In genomic region chr16:55369151-55369550, GRCh38 we compare ENCODE assay signal across 18 cellular contexts. TPM values are rescaled to one million over a fixed set of nuclear protein-coding genes. Genes with fewer than 3 reads are reported as not detected.
A peak's percentile ranks its signal among the peaks of the same experiment; 100 is the strongest.
DNase-seq lines count a peak whose midpoint lies in the region; ATAC-seq and TF ChIP-seq lines count a peak whose summit lies in the region.
"Had no signal": no experiment of that assay in that cellular context is flagged by ENCODE, and none has a peak within 500 bp of the region (broad histone marks: within the 10 kb centered on the region; RNA-seq: fewer than 3 reads in every experiment).

No MANE protein-coding gene starts in this region.

- TF ChIP-seq CTCF in thyroid gland (IDR thresholded peaks at IDR 0.05), result no peak

- H3K27me3 ChIP-seq in thyroid gland, result no peaks in the 10 kb centered on the region

- peak overlapping the region; percentile 88; the same call in 1 of the 2 replicates for H3K27ac ChIP-seq in SK-N-MC
- no peak overlapping the region for H3K27ac ChIP-seq in thyroid gland
- H3K27ac ChIP-seq: C4-2B, HL-60 had no signal

- peak overlapping the region; percentile 15 for H3K9ac ChIP-seq in SK-N-MC (ENCODE audit: insufficient read length)

- H3K4me1 ChIP-seq in thyroid gland, result peaks cover 15 to 17% of the 10 kb centered on the region in 2 donors

- DNase-seq in NCI-H1105 treated with DMSO at 0.1 percent for 48 hours (lab: John Stamatoyannopoulos, UW) (peak; percentile 18), NCI-H1105 (lab: John Stamatoyannopoulos, UW) (no peak), DMS79 (lab: John Stamatoyannopoulos, UW) (peak; percentile 50), SK-N-MC (ENCODE audit: low read depth, low spot score) (no peak), thyroid gland (peak; percentile 52 to 62)
- DNase-seq in activated naive CD4-positive, alpha-beta T cell (lab: John Stamatoyannopoulos, UW), result no peak
- DNase-seq: 8988T; ACHN; CD8-positive, alpha-beta T cell; COR-L47; DMS 273 treated with DMSO at 0.1 percent for 48 hours; EL; HCEC 1CT; HFFc6 had no signal

- H3K9me3 ChIP-seq in SK-N-MC (ENCODE audit: low read depth, low read length), result no peaks in the 10 kb centered on the region
- H3K9me3 ChIP-seq in thyroid gland, result no peaks in the 10 kb centered on the region

- intact Hi-C loops in thyroid gland (cut with DNase I), result no loop called here

- H3K4me3 ChIP-seq in SK-N-MC, result peak overlapping the region; percentile 66
- no peak overlapping the region for H3K4me3 ChIP-seq in thyroid gland (replicated peaks in 1 of 3)

- WGBS in thyroid gland, 2 donors, result 10 to 20% methylated on average over 5 of the region's 5 CpGs

- no peak for ATAC-seq in HG03354 (IDR thresholded peaks at IDR 0.05; ENCODE audit: poor library complexity, severe bottlenecking, unreplicated experiment)
- ATAC-seq: CD8-positive, alpha-beta T cell had no signal

- H3K36me3 ChIP-seq in SK-N-MC (ENCODE audit: insufficient read depth, low read length) (no peaks in the 10 kb centered on the region), thyroid gland (no peaks in the 10 kb centered on the region)

- TF ChIP-seq POLR2A in thyroid gland (IDR thresholded peaks at IDR 0.05), result no peak

RNA-seq across cellular contexts. Expression of gene IRX6, which starts 45.1 kb away (rescaled TPM):
- under 1 TPM; 0.13 to 0.93 (median 0.39) TPM for total RNA-seq in thyroid gland
- total RNA-seq: CD8-positive, alpha-beta T cell; H4; HFFc6 had no signal

Comparison
In these comparisons a context has a peak if more than half of its experiments do, and no peak if none do; other contexts are left out.
1. DNase-seq: peak in NCI-H1105 treated with DMSO at 0.1 percent for 48 hours (single experiment), DMS79 (single experiment) and thyroid gland (2 of 2); none in NCI-H1105 (single experiment), SK-N-MC (single experiment) and activated naive CD4-positive, alpha-beta T cell (0 of 4).